In genomic region chrX:68504237-68504636, GRCh38 we compare ENCODE assay signal across 9 cellular contexts. TPM values are rescaled to one million over a fixed set of nuclear protein-coding genes. Genes with fewer than 3 reads are reported as not detected.
DNase-seq lines count a peak whose midpoint lies in the region; ATAC-seq and TF ChIP-seq lines count a peak whose summit lies in the region.
"Had no signal": no experiment of that assay in that cellular context is flagged by ENCODE, and none has a peak within 500 bp of the region (broad histone marks: within the 10 kb centered on the region; RNA-seq: fewer than 3 reads in every experiment).

No MANE protein-coding gene starts in this region.

- H3K27ac ChIP-seq in CD8-positive, alpha-beta T cell (ENCODE audit: low read depth, low read length): no peak overlapping the region
- no peak overlapping the region for H3K27ac ChIP-seq in heart right ventricle
- H3K27ac ChIP-seq: body of pancreas had no signal

- no peak for TF ChIP-seq CTCF in CD8-positive, alpha-beta T cell (IDR thresholded peaks at IDR 0.05)
- TF ChIP-seq CTCF in heart right ventricle (IDR thresholded peaks at IDR 0.05): no peak

- no peaks in the 10 kb centered on the region for H3K9me3 ChIP-seq in CD8-positive, alpha-beta T cell (ENCODE audit: low read length)
- no peaks in the 10 kb centered on the region for H3K9me3 ChIP-seq in heart right ventricle
- H3K9me3 ChIP-seq: body of pancreas had no signal

- H3K9me3 Mint-ChIP-seq in CD8-positive, alpha-beta T cell: no peaks in the 10 kb centered on the region
- H3K9me3 Mint-ChIP-seq in memory B cell: no peaks in the 10 kb centered on the region
- H3K9me3 Mint-ChIP-seq in immature natural killer cell: no peaks in the 10 kb centered on the region

- H3K27me3 ChIP-seq in CD8-positive, alpha-beta T cell (ENCODE audit: insufficient read depth, low read length): no peaks in the 10 kb centered on the region
- H3K27me3 ChIP-seq in heart right ventricle: peaks cover 0 to 15% (median 0%) of the 10 kb centered on the region in 7 donors
- H3K27me3 ChIP-seq: body of pancreas had no signal

- no peaks in the 10 kb centered on the region for H3K27me3 Mint-ChIP-seq in CD8-positive, alpha-beta T cell (ENCODE audit: low read depth)
- no peaks in the 10 kb centered on the region for H3K27me3 Mint-ChIP-seq in memory B cell
- H3K27me3 Mint-ChIP-seq in immature natural killer cell (ENCODE audit: low read depth in 3 of 3): no peaks in the 10 kb centered on the region

- peak; percentile 81 for ATAC-seq in CD8-positive, alpha-beta T cell
- peak; percentile 60 for ATAC-seq in HG03342 (IDR thresholded peaks at IDR 0.05; ENCODE audit: unreplicated experiment)
- ATAC-seq in memory B cell (ENCODE audit: low read depth): no peak
- no peak for ATAC-seq in GM19452 (IDR thresholded peaks at IDR 0.05; ENCODE audit: unreplicated experiment)
- ATAC-seq in heart right ventricle: no peak
- ATAC-seq: body of pancreas had no signal

- H3K27ac Mint-ChIP-seq in CD8-positive, alpha-beta T cell: peak overlapping the region; percentile 83
- H3K27ac Mint-ChIP-seq in memory B cell (peak overlapping the region; percentile 24), immature natural killer cell (no peak overlapping the region)

- no peak overlapping the region for H3K4me3 Mint-ChIP-seq in CD8-positive, alpha-beta T cell
- H3K4me3 Mint-ChIP-seq in memory B cell (no peak overlapping the region), immature natural killer cell (no peak overlapping the region)

- no peak overlapping the region for H3K4me3 ChIP-seq in CD8-positive, alpha-beta T cell (ENCODE audit: low read depth, low read length)
- no peak overlapping the region for H3K4me3 ChIP-seq in heart right ventricle
- H3K4me3 ChIP-seq: body of pancreas had no signal

- H3K4me1 ChIP-seq in CD8-positive, alpha-beta T cell (ENCODE audit: insufficient read depth, low read length): peaks cover 9% of the 10 kb centered on the region
- H3K4me1 ChIP-seq in heart right ventricle: peaks cover 0 to 57% (median 26%) of the 10 kb centered on the region in 9 donors

- WGBS in heart right ventricle, 2 donors: 71 to 80% methylated on average over 4 of the region's 4 CpGs

- peaks cover 32% of the 10 kb centered on the region for H3K36me3 Mint-ChIP-seq in CD8-positive, alpha-beta T cell
- H3K36me3 Mint-ChIP-seq in memory B cell: peaks cover 2% of the 10 kb centered on the region
- no peaks in the 10 kb centered on the region for H3K36me3 Mint-ChIP-seq in immature natural killer cell

- intact Hi-C loops in CD8-positive, alpha-beta T cell (cut with DNase I, micrococcal nuclease): loop anchor here in 1 of 2 experiments (2.0 kb wide), 1 partner anchor 325 kb away; the partner anchor contains the start of gene EFNB1
- intact Hi-C loops in heart right ventricle (cut with DNase I): loop anchor here in 4 of 10 donors (10.0 kb wide), 2 partner anchors 201 to 211 kb away; no protein-coding TSS in a partner anchor

- CTCF ChIA-PET in CD8-positive, alpha-beta T cell (lab: Charles Lee): no interaction called here

- peak in 3 of 7 experiments; percentile 42 to 59 (median 44) for DNase-seq in CD8-positive, alpha-beta T cell
- peak; percentile 32 for DNase-seq in activated T-cell treated with anti-CD3 and anti-CD28 coated beads, Interleukin-2, amount 50 U/mL, for 1 hour
- no peak for DNase-seq in memory B cell (ENCODE audit: low spot score in 2 of 2)
- DNase-seq in immature natural killer cell: no peak
- DNase-seq in heart right ventricle: no peak
- DNase-seq in NCI-H1417 (lab: John Stamatoyannopoulos, UW): no peak
- DNase-seq: body of pancreas had no signal

- peaks cover 73% of the 10 kb centered on the region for H3K4me1 Mint-ChIP-seq in CD8-positive, alpha-beta T cell (ENCODE audit: low read depth)
- H3K4me1 Mint-ChIP-seq in memory B cell: peaks cover 22% of the 10 kb centered on the region
- peaks cover 26 to 82% of the 10 kb centered on the region in 2 donors for H3K4me1 Mint-ChIP-seq in immature natural killer cell

- POLR2A ChIA-PET in CD8-positive, alpha-beta T cell (lab: Charles Lee): no interaction called here

- no peaks in the 10 kb centered on the region for H3K36me3 ChIP-seq in CD8-positive, alpha-beta T cell (ENCODE audit: insufficient read depth, low read length)
- H3K36me3 ChIP-seq in heart right ventricle: peaks cover 0 to 7% (median 0%) of the 10 kb centered on the region in 9 donors

RNA-seq across cellular contexts. Expression of gene YIPF6, which starts 5.4 kb away (rescaled TPM):
- 10 to 100 TPM in 1 of 2 experiments, 1 to 10 TPM in 1; 7.8 to 10.4 TPM for total RNA-seq in CD8-positive, alpha-beta T cell
- polyA plus RNA-seq in immature natural killer cell: 10 to 100 TPM; 24.3 to 29.1 (median 25.8) TPM
- 10 to 100 TPM; 28.9 to 35.0 (median 29.4) TPM for total RNA-seq in heart right ventricle
- polyA plus RNA-seq in heart right ventricle: 10 to 100 TPM in 1 of 2 donors, 1 to 10 TPM in 1; 8.0 to 12.5 TPM

Comparison
In these comparisons a context has a peak if more than half of its experiments do, and no peak if none do; other contexts are left out.
1. ATAC-seq: peak in CD8-positive, alpha-beta T cell (single experiment) and HG03342 (single experiment); none in memory B cell (single experiment), GM19452 (single experiment) and heart right ventricle (0 of 8).
2. H3K27ac Mint-ChIP-seq: peak in CD8-positive, alpha-beta T cell (single experiment) and memory B cell (single experiment); none in immature natural killer cell (0 of 6).